In genomic region chr17:6501359-6501758, GRCh38 we compare ENCODE assay signal across 1 cellular context.
TF ChIP-seq lines count a peak whose summit lies in the region.

No MANE protein-coding gene starts in this region.

TF ChIP-seq in WTC11, 78 proteins besides CTCF, POLR2A, EP300 and RAD21 (continued from another document):
- TF ChIP-seq NR2C2 (CRISPR knock-in tag; IDR thresholded peaks at IDR 0.05) (no peak), SP1 (CRISPR knock-in tag; conservative IDR thresholded peaks at IDR 0.05) (no peak), SMAD3 (CRISPR knock-in tag; IDR thresholded peaks at IDR 0.05; ENCODE audit: borderline replicate concordance) (no peak), JAZF1 (CRISPR knock-in tag; IDR thresholded peaks at IDR 0.05) (no peak), CBFB (CRISPR knock-in tag; IDR thresholded peaks at IDR 0.05; ENCODE audit: low read depth) (no peak), TP53 (CRISPR knock-in tag; IDR thresholded peaks at IDR 0.05) (no peak), ATF2 (CRISPR knock-in tag; IDR thresholded peaks at IDR 0.05; ENCODE audit: borderline replicate concordance, low read depth) (no peak), PREB (CRISPR knock-in tag; IDR thresholded peaks at IDR 0.05; ENCODE audit: borderline replicate concordance) (no peak)
